ENCODE assay signal across 1 cellular context in the genomic region with DNA sequence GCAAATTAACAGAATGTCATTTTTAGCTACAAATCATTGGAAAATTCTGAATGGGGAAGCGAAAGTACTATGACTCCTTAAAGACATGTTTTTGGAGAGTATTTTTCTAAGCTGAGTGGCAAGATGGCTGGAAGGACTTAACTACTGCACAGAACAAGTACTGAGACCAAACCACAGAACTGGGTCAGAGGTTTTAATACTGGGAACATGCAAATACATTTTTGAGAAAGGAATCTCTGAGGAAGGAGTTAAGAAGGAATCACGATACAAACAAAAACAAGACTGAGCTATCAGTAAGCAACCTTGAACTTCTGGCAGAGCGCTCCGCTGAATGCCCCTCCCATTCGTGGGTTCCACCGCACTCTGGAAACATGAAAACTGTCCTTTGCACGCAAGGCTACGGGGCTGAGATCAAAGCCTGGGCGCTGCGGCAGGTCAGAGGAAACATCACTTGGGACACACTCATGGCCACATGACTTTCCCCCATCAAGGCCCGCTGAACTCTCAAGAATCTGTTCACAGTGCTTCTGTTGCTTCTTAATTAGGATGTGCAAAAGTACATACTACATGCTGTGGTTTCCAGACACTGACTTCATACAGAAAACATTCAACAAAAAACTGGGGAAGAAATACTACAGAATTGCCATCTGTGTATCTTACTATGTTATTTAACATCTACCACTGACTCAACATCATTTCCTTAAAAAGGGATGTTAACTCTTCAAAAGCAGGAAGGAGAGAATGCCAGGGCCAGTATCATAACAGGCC.
A peak's percentile ranks its signal among the peaks of the same experiment; 100 is the strongest.
TF ChIP-seq lines count a peak whose summit lies in the region.

No MANE protein-coding gene starts in this region.

TF ChIP-seq in HepG2, 621 proteins besides CTCF, POLR2A, EP300 and RAD21 (continued from another document and continues in another):
- TF ChIP-seq, protein P1, sequence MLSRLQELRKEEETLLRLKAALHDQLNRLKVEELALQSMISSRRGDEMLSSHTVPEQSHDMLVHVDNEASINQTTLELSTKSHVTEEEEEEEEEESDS (CRISPR knock-in tag; IDR thresholded peaks at IDR 0.05; ENCODE audit: borderline replicate concordance), result peak; percentile 72; the same call in 1 of the 2 replicates
- TF ChIP-seq SIN3A (IDR thresholded peaks at IDR 0.05; ENCODE audit: borderline replicate concordance, low read depth, low read length) (no peak; the same call in 1 of the 2 replicates), ZNF709 (CRISPR knock-in tag; IDR thresholded peaks at IDR 0.05) (no peak), ZNF235 (CRISPR knock-in tag; IDR thresholded peaks at IDR 0.05; ENCODE audit: borderline replicate concordance) (peak; percentile 39; the same call in 1 of the 2 replicates), HMG20B (CRISPR knock-in tag; conservative IDR thresholded peaks at IDR 0.05) (peak; percentile 82), GABPB1 (CRISPR knock-in tag; IDR thresholded peaks at IDR 0.05) (peak; percentile 65; the same call in 1 of the 2 replicates), ZNF563 (CRISPR knock-in tag; IDR thresholded peaks at IDR 0.05) (no peak), ZNF83 (CRISPR knock-in tag; IDR thresholded peaks at IDR 0.05; ENCODE audit: borderline replicate concordance) (no peak), ZBTB3 (CRISPR knock-in tag; IDR thresholded peaks at IDR 0.05; ENCODE audit: borderline replicate concordance, low read depth) (peak; percentile 88), NCOA2 (CRISPR knock-in tag; IDR thresholded peaks at IDR 0.05) (peak; percentile 98), KAT2B (IDR thresholded peaks at IDR 0.05; ENCODE audit: borderline replicate concordance, low read depth, low read length) (no peak), NFYC (CRISPR knock-in tag; IDR thresholded peaks at IDR 0.05) (peak; percentile 14; the same call in 1 of the 2 replicates), YEATS4 (CRISPR knock-in tag; IDR thresholded peaks at IDR 0.05; ENCODE audit: borderline replicate concordance) (peak; percentile 98), ZNF292 (CRISPR knock-in tag; IDR thresholded peaks at IDR 0.05; ENCODE audit: borderline replicate concordance, low read depth) (peak; percentile 98), IRX3 (CRISPR knock-in tag; IDR thresholded peaks at IDR 0.05; ENCODE audit: borderline replicate concordance, low read depth) (no peak), ZNF615 (CRISPR knock-in tag; IDR thresholded peaks at IDR 0.05; ENCODE audit: borderline replicate concordance) (no peak), HIVEP1 (CRISPR knock-in tag; IDR thresholded peaks at IDR 0.05) (peak; percentile 89), MAF1 (CRISPR knock-in tag; IDR thresholded peaks at IDR 0.05; ENCODE audit: borderline replicate concordance) (no peak), NR2F2 (IDR thresholded peaks at IDR 0.05; ENCODE audit: borderline replicate concordance, low read depth) (peak; percentile 92), NFKBIZ (CRISPR knock-in tag; IDR thresholded peaks at IDR 0.05) (peak; percentile 89), HES4 (CRISPR knock-in tag; IDR thresholded peaks at IDR 0.05; ENCODE audit: borderline replicate concordance) (no peak), ZNF432 (CRISPR knock-in tag; IDR thresholded peaks at IDR 0.05; ENCODE audit: borderline replicate concordance) (no peak), NR3C1 (CRISPR knock-in tag; IDR thresholded peaks at IDR 0.05) (no peak), ZNF496 (CRISPR knock-in tag; IDR thresholded peaks at IDR 0.05; ENCODE audit: insufficient replicate concordance) (no peak), SNAPC2 (CRISPR knock-in tag; IDR thresholded peaks at IDR 0.05) (peak; percentile 96), ZMYM3 (CRISPR knock-in tag; IDR thresholded peaks at IDR 0.05) (peak; percentile 96)
- TF ChIP-seq, protein P2, sequence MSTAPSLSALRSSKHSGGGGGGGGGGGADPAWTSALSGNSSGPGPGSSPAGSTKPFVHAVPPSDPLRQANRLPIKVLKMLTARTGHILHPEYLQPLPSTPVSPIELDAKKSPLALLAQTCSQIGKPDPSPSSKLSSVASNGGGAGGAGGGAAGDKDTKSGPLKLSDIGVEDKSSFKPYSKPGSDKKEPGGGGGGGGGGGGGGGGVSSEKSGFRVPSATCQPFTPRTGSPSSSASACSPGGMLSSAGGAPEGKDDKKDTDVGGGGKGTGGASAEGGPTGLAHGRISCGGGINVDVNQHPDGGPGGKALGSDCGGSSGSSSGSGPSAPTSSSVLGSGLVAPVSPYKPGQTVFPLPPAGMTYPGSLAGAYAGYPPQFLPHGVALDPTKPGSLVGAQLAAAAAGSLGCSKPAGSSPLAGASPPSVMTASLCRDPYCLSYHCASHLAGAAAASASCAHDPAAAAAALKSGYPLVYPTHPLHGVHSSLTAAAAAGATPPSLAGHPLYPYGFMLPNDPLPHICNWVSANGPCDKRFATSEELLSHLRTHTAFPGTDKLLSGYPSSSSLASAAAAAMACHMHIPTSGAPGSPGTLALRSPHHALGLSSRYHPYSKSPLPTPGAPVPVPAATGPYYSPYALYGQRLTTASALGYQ (CRISPR knock-in tag; IDR thresholded peaks at IDR 0.05), result peak; percentile 95
- TF ChIP-seq, protein P3, sequence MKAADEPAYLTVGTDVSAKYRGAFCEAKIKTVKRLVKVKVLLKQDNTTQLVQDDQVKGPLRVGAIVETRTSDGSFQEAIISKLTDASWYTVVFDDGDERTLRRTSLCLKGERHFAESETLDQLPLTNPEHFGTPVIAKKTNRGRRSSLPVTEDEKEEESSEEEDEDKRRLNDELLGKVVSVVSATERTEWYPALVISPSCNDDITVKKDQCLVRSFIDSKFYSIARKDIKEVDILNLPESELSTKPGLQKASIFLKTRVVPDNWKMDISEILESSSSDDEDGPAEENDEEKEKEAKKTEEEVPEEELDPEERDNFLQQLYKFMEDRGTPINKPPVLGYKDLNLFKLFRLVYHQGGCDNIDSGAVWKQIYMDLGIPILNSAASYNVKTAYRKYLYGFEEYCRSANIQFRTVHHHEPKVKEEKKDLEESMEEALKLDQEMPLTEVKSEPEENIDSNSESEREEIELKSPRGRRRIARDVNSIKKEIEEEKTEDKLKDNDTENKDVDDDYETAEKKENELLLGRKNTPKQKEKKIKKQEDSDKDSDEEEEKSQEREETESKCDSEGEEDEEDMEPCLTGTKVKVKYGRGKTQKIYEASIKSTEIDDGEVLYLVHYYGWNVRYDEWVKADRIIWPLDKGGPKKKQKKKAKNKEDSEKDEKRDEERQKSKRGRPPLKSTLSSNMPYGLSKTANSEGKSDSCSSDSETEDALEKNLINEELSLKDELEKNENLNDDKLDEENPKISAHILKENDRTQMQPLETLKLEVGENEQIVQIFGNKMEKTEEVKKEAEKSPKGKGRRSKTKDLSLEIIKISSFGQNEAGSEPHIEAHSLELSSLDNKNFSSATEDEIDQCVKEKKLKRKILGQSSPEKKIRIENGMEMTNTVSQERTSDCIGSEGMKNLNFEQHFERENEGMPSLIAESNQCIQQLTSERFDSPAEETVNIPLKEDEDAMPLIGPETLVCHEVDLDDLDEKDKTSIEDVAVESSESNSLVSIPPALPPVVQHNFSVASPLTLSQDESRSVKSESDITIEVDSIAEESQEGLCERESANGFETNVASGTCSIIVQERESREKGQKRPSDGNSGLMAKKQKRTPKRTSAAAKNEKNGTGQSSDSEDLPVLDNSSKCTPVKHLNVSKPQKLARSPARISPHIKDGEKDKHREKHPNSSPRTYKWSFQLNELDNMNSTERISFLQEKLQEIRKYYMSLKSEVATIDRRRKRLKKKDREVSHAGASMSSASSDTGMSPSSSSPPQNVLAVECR (CRISPR knock-in tag; IDR thresholded peaks at IDR 0.05; ENCODE audit: borderline replicate concordance), result peak; percentile 91
- TF ChIP-seq, protein P4, sequence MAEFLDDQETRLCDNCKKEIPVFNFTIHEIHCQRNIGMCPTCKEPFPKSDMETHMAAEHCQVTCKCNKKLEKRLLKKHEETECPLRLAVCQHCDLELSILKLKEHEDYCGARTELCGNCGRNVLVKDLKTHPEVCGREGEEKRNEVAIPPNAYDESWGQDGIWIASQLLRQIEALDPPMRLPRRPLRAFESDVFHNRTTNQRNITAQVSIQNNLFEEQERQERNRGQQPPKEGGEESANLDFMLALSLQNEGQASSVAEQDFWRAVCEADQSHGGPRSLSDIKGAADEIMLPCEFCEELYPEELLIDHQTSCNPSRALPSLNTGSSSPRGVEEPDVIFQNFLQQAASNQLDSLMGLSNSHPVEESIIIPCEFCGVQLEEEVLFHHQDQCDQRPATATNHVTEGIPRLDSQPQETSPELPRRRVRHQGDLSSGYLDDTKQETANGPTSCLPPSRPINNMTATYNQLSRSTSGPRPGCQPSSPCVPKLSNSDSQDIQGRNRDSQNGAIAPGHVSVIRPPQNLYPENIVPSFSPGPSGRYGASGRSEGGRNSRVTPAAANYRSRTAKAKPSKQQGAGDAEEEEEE (CRISPR knock-in tag; IDR thresholded peaks at IDR 0.05; ENCODE audit: borderline replicate concordance), result 0 out of 2 replicates have a peak, but pooled peaks have one; percentile 63
- TF ChIP-seq, protein P5, sequence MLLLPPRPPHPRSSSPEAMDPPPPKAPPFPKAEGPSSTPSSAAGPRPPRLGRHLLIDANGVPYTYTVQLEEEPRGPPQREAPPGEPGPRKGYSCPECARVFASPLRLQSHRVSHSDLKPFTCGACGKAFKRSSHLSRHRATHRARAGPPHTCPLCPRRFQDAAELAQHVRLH (CRISPR knock-in tag; IDR thresholded peaks at IDR 0.05; ENCODE audit: borderline replicate concordance, low read depth), result peak; percentile 98; the same call in 1 of the 2 replicates
- TF ChIP-seq, protein P6, sequence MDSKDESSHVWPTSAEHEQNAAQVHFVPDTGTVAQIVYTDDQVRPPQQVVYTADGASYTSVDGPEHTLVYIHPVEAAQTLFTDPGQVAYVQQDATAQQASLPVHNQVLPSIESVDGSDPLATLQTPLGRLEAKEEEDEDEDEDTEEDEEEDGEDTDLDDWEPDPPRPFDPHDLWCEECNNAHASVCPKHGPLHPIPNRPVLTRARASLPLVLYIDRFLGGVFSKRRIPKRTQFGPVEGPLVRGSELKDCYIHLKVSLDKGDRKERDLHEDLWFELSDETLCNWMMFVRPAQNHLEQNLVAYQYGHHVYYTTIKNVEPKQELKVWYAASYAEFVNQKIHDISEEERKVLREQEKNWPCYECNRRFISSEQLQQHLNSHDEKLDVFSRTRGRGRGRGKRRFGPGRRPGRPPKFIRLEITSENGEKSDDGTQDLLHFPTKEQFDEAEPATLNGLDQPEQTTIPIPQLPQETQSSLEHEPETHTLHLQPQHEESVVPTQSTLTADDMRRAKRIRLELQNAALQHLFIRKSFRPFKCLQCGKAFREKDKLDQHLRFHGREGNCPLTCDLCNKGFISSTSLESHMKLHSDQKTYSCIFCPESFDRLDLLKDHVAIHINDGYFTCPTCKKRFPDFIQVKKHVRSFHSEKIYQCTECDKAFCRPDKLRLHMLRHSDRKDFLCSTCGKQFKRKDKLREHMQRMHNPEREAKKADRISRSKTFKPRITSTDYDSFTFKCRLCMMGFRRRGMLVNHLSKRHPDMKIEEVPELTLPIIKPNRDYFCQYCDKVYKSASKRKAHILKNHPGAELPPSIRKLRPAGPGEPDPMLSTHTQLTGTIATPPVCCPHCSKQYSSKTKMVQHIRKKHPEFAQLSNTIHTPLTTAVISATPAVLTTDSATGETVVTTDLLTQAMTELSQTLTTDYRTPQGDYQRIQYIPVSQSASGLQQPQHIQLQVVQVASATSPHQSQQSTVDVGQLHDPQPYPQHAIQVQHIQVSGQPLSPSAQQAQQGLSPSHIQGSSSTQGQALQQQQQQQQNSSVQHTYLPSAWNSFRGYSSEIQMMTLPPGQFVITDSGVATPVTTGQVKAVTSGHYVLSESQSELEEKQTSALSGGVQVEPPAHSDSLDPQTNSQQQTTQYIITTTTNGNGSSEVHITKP (CRISPR knock-in tag; IDR thresholded peaks at IDR 0.05; ENCODE audit: low read depth), result peak; percentile 86
- TF ChIP-seq, protein P7, sequence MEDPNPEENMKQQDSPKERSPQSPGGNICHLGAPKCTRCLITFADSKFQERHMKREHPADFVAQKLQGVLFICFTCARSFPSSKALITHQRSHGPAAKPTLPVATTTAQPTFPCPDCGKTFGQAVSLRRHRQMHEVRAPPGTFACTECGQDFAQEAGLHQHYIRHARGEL (CRISPR knock-in tag; IDR thresholded peaks at IDR 0.05), result no peak
- TF ChIP-seq, protein P8, sequence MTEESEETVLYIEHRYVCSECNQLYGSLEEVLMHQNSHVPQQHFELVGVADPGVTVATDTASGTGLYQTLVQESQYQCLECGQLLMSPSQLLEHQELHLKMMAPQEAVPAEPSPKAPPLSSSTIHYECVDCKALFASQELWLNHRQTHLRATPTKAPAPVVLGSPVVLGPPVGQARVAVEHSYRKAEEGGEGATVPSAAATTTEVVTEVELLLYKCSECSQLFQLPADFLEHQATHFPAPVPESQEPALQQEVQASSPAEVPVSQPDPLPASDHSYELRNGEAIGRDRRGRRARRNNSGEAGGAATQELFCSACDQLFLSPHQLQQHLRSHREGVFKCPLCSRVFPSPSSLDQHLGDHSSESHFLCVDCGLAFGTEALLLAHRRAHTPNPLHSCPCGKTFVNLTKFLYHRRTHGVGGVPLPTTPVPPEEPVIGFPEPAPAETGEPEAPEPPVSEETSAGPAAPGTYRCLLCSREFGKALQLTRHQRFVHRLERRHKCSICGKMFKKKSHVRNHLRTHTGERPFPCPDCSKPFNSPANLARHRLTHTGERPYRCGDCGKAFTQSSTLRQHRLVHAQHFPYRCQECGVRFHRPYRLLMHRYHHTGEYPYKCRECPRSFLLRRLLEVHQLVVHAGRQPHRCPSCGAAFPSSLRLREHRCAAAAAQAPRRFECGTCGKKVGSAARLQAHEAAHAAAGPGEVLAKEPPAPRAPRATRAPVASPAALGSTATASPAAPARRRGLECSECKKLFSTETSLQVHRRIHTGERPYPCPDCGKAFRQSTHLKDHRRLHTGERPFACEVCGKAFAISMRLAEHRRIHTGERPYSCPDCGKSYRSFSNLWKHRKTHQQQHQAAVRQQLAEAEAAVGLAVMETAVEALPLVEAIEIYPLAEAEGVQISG (CRISPR knock-in tag; IDR thresholded peaks at IDR 0.05), result peak; percentile 90
- TF ChIP-seq, protein P9, sequence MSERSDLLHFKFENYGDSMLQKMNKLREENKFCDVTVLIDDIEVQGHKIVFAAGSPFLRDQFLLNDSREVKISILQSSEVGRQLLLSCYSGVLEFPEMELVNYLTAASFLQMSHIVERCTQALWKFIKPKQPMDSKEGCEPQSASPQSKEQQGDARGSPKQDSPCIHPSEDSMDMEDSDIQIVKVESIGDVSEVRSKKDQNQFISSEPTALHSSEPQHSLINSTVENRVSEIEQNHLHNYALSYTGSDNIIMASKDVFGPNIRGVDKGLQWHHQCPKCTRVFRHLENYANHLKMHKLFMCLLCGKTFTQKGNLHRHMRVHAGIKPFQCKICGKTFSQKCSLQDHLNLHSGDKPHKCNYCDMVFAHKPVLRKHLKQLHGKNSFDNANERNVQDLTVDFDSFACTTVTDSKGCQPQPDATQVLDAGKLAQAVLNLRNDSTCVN (CRISPR knock-in tag; IDR thresholded peaks at IDR 0.05; ENCODE audit: borderline replicate concordance), result peak; percentile 99
- TF ChIP-seq, protein P10, sequence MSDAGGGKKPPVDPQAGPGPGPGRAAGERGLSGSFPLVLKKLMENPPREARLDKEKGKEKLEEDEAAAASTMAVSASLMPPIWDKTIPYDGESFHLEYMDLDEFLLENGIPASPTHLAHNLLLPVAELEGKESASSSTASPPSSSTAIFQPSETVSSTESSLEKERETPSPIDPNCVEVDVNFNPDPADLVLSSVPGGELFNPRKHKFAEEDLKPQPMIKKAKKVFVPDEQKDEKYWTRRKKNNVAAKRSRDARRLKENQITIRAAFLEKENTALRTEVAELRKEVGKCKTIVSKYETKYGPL (CRISPR knock-in tag; IDR thresholded peaks at IDR 0.05), result peak; percentile 16; the same call in 1 of the 2 replicates
- TF ChIP-seq, protein P11, sequence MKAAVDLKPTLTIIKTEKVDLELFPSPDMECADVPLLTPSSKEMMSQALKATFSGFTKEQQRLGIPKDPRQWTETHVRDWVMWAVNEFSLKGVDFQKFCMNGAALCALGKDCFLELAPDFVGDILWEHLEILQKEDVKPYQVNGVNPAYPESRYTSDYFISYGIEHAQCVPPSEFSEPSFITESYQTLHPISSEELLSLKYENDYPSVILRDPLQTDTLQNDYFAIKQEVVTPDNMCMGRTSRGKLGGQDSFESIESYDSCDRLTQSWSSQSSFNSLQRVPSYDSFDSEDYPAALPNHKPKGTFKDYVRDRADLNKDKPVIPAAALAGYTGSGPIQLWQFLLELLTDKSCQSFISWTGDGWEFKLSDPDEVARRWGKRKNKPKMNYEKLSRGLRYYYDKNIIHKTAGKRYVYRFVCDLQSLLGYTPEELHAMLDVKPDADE (CRISPR knock-in tag; IDR thresholded peaks at IDR 0.05), result no peak; the same call in 1 of the 2 replicates
